ENCODE assay signal across 7 cellular contexts in the genomic region with DNA sequence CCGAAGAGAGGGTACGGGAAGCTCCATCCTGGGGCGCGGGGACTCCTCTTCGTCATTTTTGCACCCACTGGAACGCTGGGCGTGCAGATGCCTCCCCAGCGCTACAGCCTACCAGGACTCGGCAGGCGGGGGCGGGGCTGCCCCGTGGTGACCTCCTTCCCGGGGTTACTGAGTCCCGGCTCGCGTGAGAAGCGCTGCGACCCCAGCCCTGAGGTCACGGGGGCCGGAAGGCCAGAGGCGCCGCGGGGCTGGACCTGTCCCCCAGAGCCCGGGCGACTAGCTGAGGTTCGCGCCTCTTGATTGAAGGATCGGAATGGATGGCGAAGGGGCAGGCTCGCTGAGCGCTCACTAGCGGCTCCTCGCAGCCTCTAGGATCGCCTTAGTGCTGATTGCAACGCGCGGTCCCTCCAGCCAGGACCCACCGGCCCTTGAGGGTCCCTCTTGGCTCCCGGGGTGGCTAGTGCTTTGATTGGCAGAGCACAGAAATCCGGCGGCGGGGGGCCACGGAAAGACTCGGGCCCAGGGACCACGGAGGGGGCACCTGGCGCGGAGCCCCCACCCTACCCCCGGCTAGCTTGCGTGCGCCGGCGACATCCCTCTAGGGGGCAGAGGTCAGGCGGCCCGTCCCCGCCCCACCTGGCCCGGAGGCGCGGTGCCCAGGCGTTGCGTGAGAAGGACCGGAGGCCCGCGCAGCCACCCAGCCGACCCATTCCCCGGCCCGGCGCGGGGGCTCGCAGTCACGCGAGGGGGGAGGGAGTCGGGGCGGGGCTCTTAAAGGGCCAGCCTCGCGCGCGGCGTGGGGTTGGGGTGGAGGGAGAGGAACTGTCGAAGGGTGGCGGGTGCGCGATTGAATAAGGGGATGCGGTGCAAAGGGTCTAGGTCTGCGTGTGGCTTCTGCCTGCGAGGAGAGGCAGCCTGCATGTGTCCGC.
DNase-seq lines count a peak whose midpoint lies in the region; ATAC-seq and TF ChIP-seq lines count a peak whose summit lies in the region.

No MANE protein-coding gene starts in this region.

- ATAC-seq in GM18858 (IDR thresholded peaks at IDR 0.05; ENCODE audit: unreplicated experiment) = no peak

- DNase-seq in GM12865 (ENCODE audit: low read depth) = peak; percentile 53
- DNase-seq in activated CD4-positive, alpha-beta T cell treated with anti-CD3 and anti-CD28 coated beads, Interleukin-2, amount 50 U/mL, for 48 hours = peak; percentile 72
- DNase-seq in effector memory CD4-positive, alpha-beta T cell = peak; percentile 9 to 27 (median 16)

- no peak for TF ChIP-seq CTCF in GM12865 (IDR thresholded peaks at IDR 0.05; ENCODE audit: insufficient read depth, low read depth, low read length, missing control alignments)
- 0 out of 2 replicates have a peak, but pooled peaks have one; percentile 12 for TF ChIP-seq CTCF in Loucy (conservative IDR thresholded peaks at IDR 0.05; ENCODE audit: low read length)

- H3K36me3 ChIP-seq in Loucy (ENCODE audit: insufficient read depth, low read length) (no peaks in the 10 kb centered on the region), muscle layer of duodenum (ENCODE audit: control insufficient read depth in 1 of 2, insufficient read depth in 2 of 2, low read length in 2 of 2) (no peaks in the 10 kb centered on the region), stomach smooth muscle (ENCODE audit: control insufficient read depth in 2 of 2, insufficient read depth in 2 of 2, low read length in 2 of 2) (no peaks in the 10 kb centered on the region)
- H3K36me3 ChIP-seq in effector memory CD4-positive, alpha-beta T cell (ENCODE audit: control insufficient read depth, insufficient read depth, low read length) = no peaks in the 10 kb centered on the region

- H3K4me1 ChIP-seq in Loucy (ENCODE audit: insufficient read depth, low read length, poor library complexity, severe bottlenecking) (peaks cover 8% of the 10 kb centered on the region), muscle layer of duodenum (ENCODE audit: control insufficient read depth in 1 of 2, insufficient read depth in 2 of 2, low read length in 2 of 2) (peaks cover 5 to 19% of the 10 kb centered on the region in 2 donors), stomach smooth muscle (ENCODE audit: control insufficient read depth, insufficient read depth, low read length) (peaks cover 21% of the 10 kb centered on the region)
- H3K4me1 ChIP-seq in effector memory CD4-positive, alpha-beta T cell (ENCODE audit: control insufficient read depth, insufficient read depth, low read length, poor library complexity, severe bottlenecking) = peaks cover 7% of the 10 kb centered on the region

- peak overlapping the region; percentile 51 for H3K4me3 ChIP-seq in GM12865 (ENCODE audit: low read depth, low read length)
- H3K4me3 ChIP-seq in Loucy (ENCODE audit: low read length, poor library complexity, severe bottlenecking) = peak overlapping the region; percentile 72
- H3K4me3 ChIP-seq in effector memory CD4-positive, alpha-beta T cell (ENCODE audit: insufficient read depth, low read depth, low read length, poor library complexity, severe bottlenecking) = peak overlapping the region; percentile 85
- H3K4me3 ChIP-seq in muscle layer of duodenum (ENCODE audit: low read depth in 1 of 2, low read length in 2 of 2) = peak overlapping the region; percentile 53 to 79
- peak overlapping the region; percentile 66 to 73 for H3K4me3 ChIP-seq in stomach smooth muscle (ENCODE audit: low read length in 2 of 2)

- peak overlapping the region; percentile 90 for H2AFZ ChIP-seq in Loucy (ENCODE audit: low read length)

- H3K27ac ChIP-seq in effector memory CD4-positive, alpha-beta T cell (ENCODE audit: insufficient read depth, low read length, poor library complexity, severe bottlenecking) = no peak overlapping the region
- H3K27ac ChIP-seq in muscle layer of duodenum (ENCODE audit: low read length) (no peak overlapping the region), stomach smooth muscle (ENCODE audit: low read length) (no peak overlapping the region)

- no peaks in the 10 kb centered on the region for H3K9me2 ChIP-seq in Loucy (replicated peaks; ENCODE audit: low read depth, low read length)

- no peaks in the 10 kb centered on the region for H3K79me2 ChIP-seq in Loucy (ENCODE audit: insufficient read depth, low read length)

- peak overlapping the region; percentile 93 for H3K4me2 ChIP-seq in Loucy (ENCODE audit: low read depth, low read length, poor library complexity, severe bottlenecking)

- H3K27me3 ChIP-seq in Loucy (ENCODE audit: insufficient read depth, low read length, poor library complexity, severe bottlenecking) (no peaks in the 10 kb centered on the region), muscle layer of duodenum (ENCODE audit: low read depth, low read length) (peaks cover 10% of the 10 kb centered on the region), stomach smooth muscle (ENCODE audit: control insufficient read depth in 1 of 2, insufficient read depth in 2 of 2, low read length in 2 of 2) (peaks cover 20% of the 10 kb centered on the region in 2 donors)
- H3K27me3 ChIP-seq in effector memory CD4-positive, alpha-beta T cell (replicated peaks; ENCODE audit: control insufficient read depth, insufficient read depth, low read length, poor library complexity, severe bottlenecking) = no peaks in the 10 kb centered on the region

- H3F3A ChIP-seq in Loucy (ENCODE audit: low read depth) = no peaks in the 10 kb centered on the region

- H4K20me1 ChIP-seq in Loucy (ENCODE audit: insufficient read depth, low read length, poor library complexity, severe bottlenecking) = no peaks in the 10 kb centered on the region

- no peaks in the 10 kb centered on the region for H3K9me3 ChIP-seq in Loucy (ENCODE audit: insufficient read depth, low read depth, low read length)
- H3K9me3 ChIP-seq in effector memory CD4-positive, alpha-beta T cell (ENCODE audit: control insufficient read depth, low read length) = no peaks in the 10 kb centered on the region
- H3K9me3 ChIP-seq in muscle layer of duodenum (ENCODE audit: control insufficient read depth in 1 of 2, low read length in 2 of 2) = no peaks in the 10 kb centered on the region
- H3K9me3 ChIP-seq in stomach smooth muscle (ENCODE audit: control insufficient read depth in 2 of 2, low read length in 2 of 2) = no peaks in the 10 kb centered on the region

- H3K9ac ChIP-seq in Loucy (ENCODE audit: low read depth, low read length, poor library complexity, severe bottlenecking) (peak overlapping the region; percentile 14), stomach smooth muscle (ENCODE audit: low read length in 2 of 2) (peak overlapping the region; percentile 33 to 36)

Comparison
In these comparisons a context has a peak if more than half of its experiments do, and no peak if none do; other contexts are left out.
1. DNase-seq: peak in every context shown above with its lines; median percentile 72 in activated CD4-positive, alpha-beta T cell treated with anti-CD3 and anti-CD28 coated beads, Interleukin-2, amount 50 U/mL, for 48 hours; 53 in GM12865; 16 in effector memory CD4-positive, alpha-beta T cell.